Comparison of ENCODE assay signal across 15 cellular contexts in the genomic region with DNA sequence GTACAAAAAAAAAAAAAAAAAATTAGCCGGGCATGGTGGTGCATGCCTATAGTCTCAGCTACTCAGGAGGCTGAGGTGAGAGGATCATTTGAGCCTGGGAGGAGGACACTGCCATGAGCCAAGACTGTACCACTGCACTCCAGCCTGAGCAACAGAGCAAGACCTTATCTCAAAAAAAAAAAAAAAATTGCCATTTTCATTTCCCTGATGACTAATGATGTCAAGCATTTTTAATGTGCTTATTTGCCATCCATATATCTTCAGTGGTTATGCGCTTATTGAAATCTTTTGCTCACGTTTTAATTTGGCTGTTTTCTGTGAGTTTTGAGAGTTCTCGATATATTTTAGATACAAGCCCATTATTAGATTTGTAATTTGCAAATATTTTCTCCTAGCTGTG. TPM values are rescaled to one million over a fixed set of nuclear protein-coding genes. Genes with fewer than 3 reads are reported as not detected.
A peak's percentile ranks its signal among the peaks of the same experiment; 100 is the strongest.
DNase-seq lines count a peak whose midpoint lies in the region; ATAC-seq and TF ChIP-seq lines count a peak whose summit lies in the region.
"Had no signal": no experiment of that assay in that cellular context is flagged by ENCODE, and none has a peak within 500 bp of the region (broad histone marks: within the 10 kb centered on the region; RNA-seq: fewer than 3 reads in every experiment).

No MANE protein-coding gene starts in this region.

- TF ChIP-seq CTCF in PC-3 (conservative IDR thresholded peaks at IDR 0.05; ENCODE audit: low read depth, low read length) (no peak), brain microvascular endothelial cell (IDR thresholded peaks at IDR 0.05; ENCODE audit: low read depth, low read length, missing control alignments) (no peak), foreskin keratinocyte (conservative IDR thresholded peaks at IDR 0.05) (no peak)

- H3F3A ChIP-seq in GM23248 (ENCODE audit: insufficient read depth) (peaks cover 34% of the 10 kb centered on the region; the same call in 1 of the 2 replicates), PC-3 (ENCODE audit: low read length, unreplicated experiment) (no peaks in the 10 kb centered on the region)

- in situ Hi-C loops in GM23248 (cut with MboI) (no loop called here), brain microvascular endothelial cell (cut with HindIII; ENCODE audit: low pct_ligation_motif_present, low sequenced_read_pairs) (no loop called here)

- H3K27me3 ChIP-seq in GM23248 (replicated peaks; ENCODE audit: insufficient read depth) = no peaks in the 10 kb centered on the region
- H3K27me3 ChIP-seq in PC-3 (ENCODE audit: low read length) = no peaks in the 10 kb centered on the region
- no peaks in the 10 kb centered on the region for H3K27me3 ChIP-seq in brain microvascular endothelial cell (replicated peaks)
- H3K27me3 ChIP-seq in foreskin keratinocyte = no peaks in the 10 kb centered on the region

- peaks cover 32% of the 10 kb centered on the region for H3K4me1 ChIP-seq in GM23248 (ENCODE audit: insufficient read depth)
- H3K4me1 ChIP-seq in PC-3 (ENCODE audit: insufficient read depth, low read length) = peaks cover 29% of the 10 kb centered on the region
- H3K4me1 ChIP-seq in foreskin keratinocyte = peaks cover 25% of the 10 kb centered on the region
- H3K4me1 ChIP-seq: A549 had no signal

- H3K9me3 ChIP-seq in GM23248 (ENCODE audit: low read depth) = no peaks in the 10 kb centered on the region
- H3K9me3 ChIP-seq in PC-3 (ENCODE audit: low read length) = no peaks in the 10 kb centered on the region
- H3K9me3 ChIP-seq: A549 had no signal

- H4K20me1 ChIP-seq in GM23248 (ENCODE audit: insufficient read depth) (no peaks in the 10 kb centered on the region), PC-3 (ENCODE audit: low read length) (no peaks in the 10 kb centered on the region)

- H3K4me2 ChIP-seq in GM23248 (ENCODE audit: unreplicated experiment) (peak overlapping the region; percentile 19), PC-3 (ENCODE audit: low read length) (no peak overlapping the region; the same call in 1 of the 2 replicates)
- H3K4me2 ChIP-seq: A549 had no signal

- H3K27ac ChIP-seq in GM23248 = peak overlapping the region; percentile 49
- no peak overlapping the region for H3K27ac ChIP-seq in PC-3 (ENCODE audit: low read length)
- H3K27ac ChIP-seq in brain microvascular endothelial cell = peak overlapping the region; percentile 51
- H3K27ac ChIP-seq in foreskin keratinocyte = no peak overlapping the region
- H3K27ac ChIP-seq: A549 had no signal

- intact Hi-C loops in PC-3 (cut with micrococcal nuclease) = no loop called here

- POLR2A ChIA-PET in PC-3 (lab: Charles Lee; ENCODE audit: unreplicated experiment) = no interaction called here

- H3K79me2 ChIP-seq in GM23248 (ENCODE audit: insufficient read depth) (no peaks in the 10 kb centered on the region), PC-3 (ENCODE audit: low read length) (no peaks in the 10 kb centered on the region)

- peak overlapping the region; percentile 17; the same call in 1 of the 2 replicates for H3K4me3 ChIP-seq in GM23248
- no peak overlapping the region for H3K4me3 ChIP-seq in PC-3 (ENCODE audit: low read length)
- H3K4me3 ChIP-seq in brain microvascular endothelial cell (ENCODE audit: low read depth, low read length) = no peak overlapping the region
- H3K4me3 ChIP-seq: A549, K562 had no signal

- 84 to 89% methylated on average over 4 of the region's 4 CpGs for WGBS in GM23248 (ENCODE audit: low coverage in 1 of 2, low lambda C conversion rate in 2 of 2, missing lambda C conversion rate in 2 of 2), 2 experiments

- peak; percentile 32 for DNase-seq in GM23248
- DNase-seq in PC-3 = peak; percentile 62
- no peak for DNase-seq in brain microvascular endothelial cell
- DNase-seq in foreskin keratinocyte = peak; percentile 6 to 33
- no peak for DNase-seq in germinal center (ENCODE audit: low spot score)
- no peak for DNase-seq in A172 (ENCODE audit: low spot score)
- no peak for DNase-seq in activated effector memory CD4-positive, alpha-beta T cell treated with Interleukin-2 at 50 U/mL for 16 hours
- DNase-seq in stimulated activated CD4-positive, alpha-beta T cell treated with anti-CD3 and anti-CD28 coated beads, Interleukin-4, amount 100 ng/mL, for 1 hour = no peak
- DNase-seq: COR-L47, HCEC 1CT, NCI-H1092, NCI-H69, SHP77 had no signal

- no peaks in the 10 kb centered on the region for H3K9me2 ChIP-seq in GM23248 (ENCODE audit: insufficient read depth)
- no peaks in the 10 kb centered on the region for H3K9me2 ChIP-seq in PC-3 (replicated peaks; ENCODE audit: low read length)

- H2AFZ ChIP-seq in GM23248 (no peak overlapping the region), PC-3 (ENCODE audit: low read length) (no peak overlapping the region)

- CTCF ChIA-PET in PC-3 (lab: Charles Lee) = no interaction called here

- no TSS peak for BruUV-seq in PC-3 (replicated peaks; lab: Mats Ljungman, UMichigan)

- no peak for ATAC-seq in PC-3
- no peak for ATAC-seq in foreskin keratinocyte
- ATAC-seq: A549, K562 had no signal

- H3K36me3 ChIP-seq in GM23248 (ENCODE audit: low read depth) (no peaks in the 10 kb centered on the region), PC-3 (ENCODE audit: low read depth, low read length) (no peaks in the 10 kb centered on the region), brain microvascular endothelial cell (replicated peaks) (no peaks in the 10 kb centered on the region)

- no peak overlapping the region for H3K9ac ChIP-seq in GM23248
- no peak overlapping the region for H3K9ac ChIP-seq in PC-3 (ENCODE audit: low read length)

RNA-seq across cellular contexts. Expression of gene PFDN4, which starts 46.7 kb away (rescaled TPM):
- total RNA-seq in GM23248 (2014; rRNA removed; shearing (Covaris generic)) = 64.5 and 70.9 TPM in 2 replicates
- 80.1 and 83.6 TPM in 2 replicates for polyA plus RNA-seq in GM23248 (2016; fragmentation: Nextera tagmentation; extraction: Ambion mirVana)
- 100 and 122 TPM in 2 replicates for total RNA-seq in PC-3 (2014; rRNA removed)
- total RNA-seq in foreskin keratinocyte = 49.4 and 53.2 TPM in 2 replicates
- polyA plus RNA-seq in foreskin keratinocyte = 61.8 and 69.1 TPM in 2 replicates
- total RNA-seq in A172 (2014; rRNA removed; shearing (Covaris generic)) = 261 and 341 TPM in 2 replicates

Comparison
In these comparisons a context has a peak if more than half of its experiments do, and no peak if none do; other contexts are left out.
1. DNase-seq: peak in GM23248 (single experiment), PC-3 (single experiment) and foreskin keratinocyte (2 of 2); none in brain microvascular endothelial cell (single experiment), germinal center (single experiment), A172 (single experiment), activated effector memory CD4-positive, alpha-beta T cell treated with Interleukin-2 at 50 U/mL for 16 hours (single experiment) and stimulated activated CD4-positive, alpha-beta T cell treated with anti-CD3 and anti-CD28 coated beads, Interleukin-4, amount 100 ng/mL, for 1 hour (single experiment).
2. H3K27ac ChIP-seq: peak in GM23248 (single experiment) and brain microvascular endothelial cell (single experiment); none in PC-3 (single experiment) and foreskin keratinocyte (single experiment).